Comparison of ENCODE assay signal across 9 cellular contexts in the genomic region with DNA sequence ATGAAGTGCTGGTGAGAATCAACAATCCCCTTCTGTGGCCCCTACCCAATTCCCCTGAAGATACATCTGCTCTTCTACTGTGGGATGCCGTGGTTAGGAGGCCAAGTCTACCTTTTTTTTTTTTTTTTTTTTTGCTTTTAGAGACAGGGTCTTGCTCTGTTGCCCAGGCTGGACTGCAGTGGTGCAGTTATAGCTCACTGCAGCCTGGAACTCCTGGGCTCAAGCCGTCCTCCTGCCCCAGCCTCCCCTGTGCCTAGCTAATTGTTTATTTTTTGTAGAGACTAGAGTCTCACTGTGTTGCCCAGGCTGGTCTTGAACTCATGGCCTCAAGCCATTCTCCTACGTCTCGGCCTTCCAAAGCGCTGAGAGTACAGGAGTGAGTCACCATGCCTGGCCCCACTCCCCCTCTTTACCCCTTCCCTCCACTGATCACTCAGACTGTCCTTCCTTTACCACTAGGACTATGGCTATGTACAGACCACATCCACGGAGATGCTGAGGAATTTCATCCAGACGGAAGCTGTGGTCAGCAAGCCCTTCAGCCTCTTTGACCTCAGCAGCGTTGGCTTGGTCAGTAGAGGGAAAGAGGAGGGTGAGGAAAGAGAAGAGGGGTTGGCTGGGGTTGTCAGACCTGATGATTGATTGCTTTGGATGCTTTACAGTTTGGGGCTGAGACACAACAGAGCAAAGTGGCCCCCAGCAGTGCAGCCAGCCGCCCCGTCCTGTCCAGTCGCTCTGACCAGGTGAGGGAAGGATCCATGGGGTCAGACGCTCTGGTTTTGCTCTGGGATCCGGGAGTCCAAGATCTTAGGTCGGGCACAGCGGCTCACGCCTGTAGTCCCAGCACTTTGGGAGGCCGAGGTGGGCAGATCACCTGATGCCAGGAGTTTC. TPM values are rescaled to one million over a fixed set of nuclear protein-coding genes. Genes with fewer than 3 reads are reported as not detected.
A peak's percentile ranks its signal among the peaks of the same experiment; 100 is the strongest.
DNase-seq lines count a peak whose midpoint lies in the region; TF ChIP-seq lines count a peak whose summit lies in the region.
"Had no signal": no experiment of that assay in that cellular context is flagged by ENCODE, and none has a peak within 500 bp of the region (broad histone marks: within the 10 kb centered on the region; RNA-seq: fewer than 3 reads in every experiment).

No MANE protein-coding gene starts in this region.

- H3K27me3 Mint-ChIP-seq in activated T-helper 1 cell treated with anti-CD3 and anti-CD28 coated beads, Interleukin-12 subunit alpha, Interleukin-12 subunit beta, Interleukin-2, Interleukin-4 antibody, amounts not matched to agents 30 ng/mL and 10 ng/mL and 1 ng/mL, durations not matched to agents 14 hours and 24 hours and 36 hours (ENCODE audit: insufficient read depth), result no peaks in the 10 kb centered on the region

- no peak overlapping the region for H3K27ac Mint-ChIP-seq in activated T-helper 1 cell treated with anti-CD3 and anti-CD28 coated beads, Interleukin-12 subunit alpha, Interleukin-12 subunit beta, Interleukin-2, Interleukin-4 antibody, amounts not matched to agents 30 ng/mL and 10 ng/mL and 1 ng/mL, durations not matched to agents 14 hours and 24 hours and 36 hours

- H3K4me3 Mint-ChIP-seq in activated T-helper 1 cell treated with anti-CD3 and anti-CD28 coated beads, Interleukin-12 subunit alpha, Interleukin-12 subunit beta, Interleukin-2, Interleukin-4 antibody, amounts not matched to agents 30 ng/mL and 10 ng/mL and 1 ng/mL, durations not matched to agents 14 hours and 24 hours and 36 hours, result peak overlapping the region; percentile 94

- DNase-seq in AG08395 (ENCODE audit: low spot score) (peak; percentile 66), HEK293T (ENCODE audit: extremely low spot score) (no peak), iris pigment epithelial cell (ENCODE audit: low read depth) (peak; percentile 99), GM10248 (ENCODE audit: extremely low spot score) (no peak), kidney tubule cell (ENCODE audit: low spot score) (no peak), NCI-H82 (lab: John Stamatoyannopoulos, UW) (no peak), posterior vena cava (ENCODE audit: low spot score) (no peak)
- no peak for DNase-seq in activated T-helper 1 cell treated with anti-CD3 and anti-CD28 coated beads, Interleukin-12 subunit alpha, Interleukin-12 subunit beta, Interleukin-2, Interleukin-4 antibody, amounts not matched to agents 30 ng/mL and 10 ng/mL and 1 ng/mL, durations not matched to agents 14 hours and 24 hours and 36 hours (ENCODE audit: low spot score)
- DNase-seq: MV-4-11 had no signal

- intact Hi-C loops in activated T-helper 1 cell treated with anti-CD3 and anti-CD28 coated beads, Interleukin-12 subunit alpha, Interleukin-12 subunit beta, Interleukin-2, Interleukin-4 antibody, amounts not matched to agents 30 ng/mL and 10 ng/mL and 1 ng/mL, durations not matched to agents 14 hours and 24 hours and 36 hours (cut with micrococcal nuclease), result no loop called here
- intact Hi-C loops in posterior vena cava (cut with DNase I), result no loop called here

- H3K9me3 Mint-ChIP-seq in activated T-helper 1 cell treated with anti-CD3 and anti-CD28 coated beads, Interleukin-12 subunit alpha, Interleukin-12 subunit beta, Interleukin-2, Interleukin-4 antibody, amounts not matched to agents 30 ng/mL and 10 ng/mL and 1 ng/mL, durations not matched to agents 14 hours and 24 hours and 36 hours, result no peaks in the 10 kb centered on the region

- H3K4me1 Mint-ChIP-seq in activated T-helper 1 cell treated with anti-CD3 and anti-CD28 coated beads, Interleukin-12 subunit alpha, Interleukin-12 subunit beta, Interleukin-2, Interleukin-4 antibody, amounts not matched to agents 30 ng/mL and 10 ng/mL and 1 ng/mL, durations not matched to agents 14 hours and 24 hours and 36 hours (ENCODE audit: low read depth), result peaks cover 29% of the 10 kb centered on the region

- POLR2A ChIA-PET in HEK293T (lab: Yijun Ruan, JAX), result interaction anchor here (1.1 to 5.4 kb wide), 9 partner anchors 10 to 88 kb away, joined by 3 to 100 read pairs (median 38); a partner anchor contains a TSS
- POLR2A ChIA-PET in GM10248 (lab: Yijun Ruan, JAX), result interaction anchor here (0.5 to 1.8 kb wide), 4 partner anchors 11 to 1553 kb away, joined by 3 to 7 read pairs (median 4); a partner anchor contains a TSS

- TF ChIP-seq CTCF in GM10248 (IDR thresholded peaks at IDR 0.05; ENCODE audit: control extremely low read depth, extremely low read depth, low read depth, missing control alignments), result no peak

- H3K36me3 Mint-ChIP-seq in activated T-helper 1 cell treated with anti-CD3 and anti-CD28 coated beads, Interleukin-12 subunit alpha, Interleukin-12 subunit beta, Interleukin-2, Interleukin-4 antibody, amounts not matched to agents 30 ng/mL and 10 ng/mL and 1 ng/mL, durations not matched to agents 14 hours and 24 hours and 36 hours (ENCODE audit: low read depth), result peaks cover 37% of the 10 kb centered on the region

- CTCF ChIA-PET in HEK293T (lab: Yijun Ruan, JAX) (interaction anchor here (1.6 kb wide), 1 partner anchor 28 kb away, joined by 7 read pairs; no protein-coding TSS in a partner anchor), GM10248 (lab: Yijun Ruan, JAX) (interaction anchor here (0.8 to 2.6 kb wide), 5 partner anchors 10 to 29 kb away, joined by 3 to 16 read pairs (median 9); a partner anchor contains a TSS)

TF ChIP-seq in HEK293T, 16 proteins besides CTCF, POLR2A, EP300 and RAD21:
- TF ChIP-seq L3MBTL2 (conservative IDR thresholded peaks at IDR 0.05) (no peak), HDGF (IDR thresholded peaks at IDR 0.05; ENCODE audit: borderline replicate concordance) (no peak), ZNF384 (IDR thresholded peaks at IDR 0.05) (0 out of 2 replicates have a peak, but pooled peaks have one; percentile 4)
- TF ChIP-seq, protein P1, sequence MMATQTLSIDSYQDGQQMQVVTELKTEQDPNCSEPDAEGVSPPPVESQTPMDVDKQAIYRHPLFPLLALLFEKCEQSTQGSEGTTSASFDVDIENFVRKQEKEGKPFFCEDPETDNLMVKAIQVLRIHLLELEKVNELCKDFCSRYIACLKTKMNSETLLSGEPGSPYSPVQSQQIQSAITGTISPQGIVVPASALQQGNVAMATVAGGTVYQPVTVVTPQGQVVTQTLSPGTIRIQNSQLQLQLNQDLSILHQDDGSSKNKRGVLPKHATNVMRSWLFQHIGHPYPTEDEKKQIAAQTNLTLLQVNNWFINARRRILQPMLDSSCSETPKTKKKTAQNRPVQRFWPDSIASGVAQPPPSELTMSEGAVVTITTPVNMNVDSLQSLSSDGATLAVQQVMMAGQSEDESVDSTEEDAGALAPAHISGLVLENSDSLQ (IDR thresholded peaks at IDR 0.05), result peak; percentile 75

RNA-seq across cellular contexts. Expression of a gene that starts 1.8 kb away (rescaled TPM):
- 12.3 and 15.9 TPM in 2 replicates for total RNA-seq in activated T-helper 1 cell treated with anti-CD3 and anti-CD28 coated beads, Interleukin-12 subunit alpha, Interleukin-12 subunit beta, Interleukin-2, Interleukin-4 antibody, amounts not matched to agents 30 ng/mL and 10 ng/mL and 1 ng/mL, durations not matched to agents 14 hours and 24 hours and 36 hours
- 10 to 100 TPM; 11.6 to 15.5 TPM for total RNA-seq in posterior vena cava

RNA-seq across cellular contexts. Expression of a gene that starts 2.0 kb away (rescaled TPM):
- total RNA-seq in activated T-helper 1 cell treated with anti-CD3 and anti-CD28 coated beads, Interleukin-12 subunit alpha, Interleukin-12 subunit beta, Interleukin-2, Interleukin-4 antibody, amounts not matched to agents 30 ng/mL and 10 ng/mL and 1 ng/mL, durations not matched to agents 14 hours and 24 hours and 36 hours, result 447 and 452 TPM in 2 replicates
- 10 to 100 TPM; 21.6 to 21.7 TPM for total RNA-seq in posterior vena cava

RNA-seq across cellular contexts. Expression of a gene that starts 14.4 kb away (rescaled TPM):
- total RNA-seq in activated T-helper 1 cell treated with anti-CD3 and anti-CD28 coated beads, Interleukin-12 subunit alpha, Interleukin-12 subunit beta, Interleukin-2, Interleukin-4 antibody, amounts not matched to agents 30 ng/mL and 10 ng/mL and 1 ng/mL, durations not matched to agents 14 hours and 24 hours and 36 hours, result 101 and 115 TPM in 2 replicates
- 10 to 100 TPM; 78.4 to 80.0 TPM for total RNA-seq in posterior vena cava

RNA-seq across cellular contexts. Expression of a gene that starts 16.0 kb away (rescaled TPM):
- 72.9 and 79.2 TPM in 2 replicates for total RNA-seq in activated T-helper 1 cell treated with anti-CD3 and anti-CD28 coated beads, Interleukin-12 subunit alpha, Interleukin-12 subunit beta, Interleukin-2, Interleukin-4 antibody, amounts not matched to agents 30 ng/mL and 10 ng/mL and 1 ng/mL, durations not matched to agents 14 hours and 24 hours and 36 hours
- 10 to 100 TPM; 34.3 to 35.4 TPM for total RNA-seq in posterior vena cava

RNA-seq across cellular contexts. Expression of a gene that starts 16.2 kb away (rescaled TPM):
- 19.6 and 21.7 TPM in 2 replicates for total RNA-seq in activated T-helper 1 cell treated with anti-CD3 and anti-CD28 coated beads, Interleukin-12 subunit alpha, Interleukin-12 subunit beta, Interleukin-2, Interleukin-4 antibody, amounts not matched to agents 30 ng/mL and 10 ng/mL and 1 ng/mL, durations not matched to agents 14 hours and 24 hours and 36 hours
- 10 to 100 TPM in 1 of 2 donors, 1 to 10 TPM in 1; 9.6 to 18.3 TPM for total RNA-seq in posterior vena cava

Comparison
In these comparisons a context has a peak if more than half of its experiments do, and no peak if none do; other contexts are left out.
1. DNase-seq: peak in AG08395 (single experiment) and iris pigment epithelial cell (single experiment); none in HEK293T (single experiment), activated T-helper 1 cell treated with anti-CD3 and anti-CD28 coated beads, Interleukin-12 subunit alpha, Interleukin-12 subunit beta, Interleukin-2, Interleukin-4 antibody, amounts not matched to agents 30 ng/mL and 10 ng/mL and 1 ng/mL, durations not matched to agents 14 hours and 24 hours and 36 hours (single experiment), GM10248 (single experiment), kidney tubule cell (single experiment), NCI-H82 (single experiment) and posterior vena cava (single experiment).
2. RNA of a gene that starts 2.0 kb away (total RNA-seq): 447 to 452 TPM in activated T-helper 1 cell treated with anti-CD3 and anti-CD28 coated beads, Interleukin-12 subunit alpha, Interleukin-12 subunit beta, Interleukin-2, Interleukin-4 antibody, amounts not matched to agents 30 ng/mL and 10 ng/mL and 1 ng/mL, durations not matched to agents 14 hours and 24 hours and 36 hours; 21.6 to 21.7 TPM in posterior vena cava; every median in the first group is over 10 times any median in the second.